ENCODE assay signal across 8 cellular contexts in the genomic region with DNA sequence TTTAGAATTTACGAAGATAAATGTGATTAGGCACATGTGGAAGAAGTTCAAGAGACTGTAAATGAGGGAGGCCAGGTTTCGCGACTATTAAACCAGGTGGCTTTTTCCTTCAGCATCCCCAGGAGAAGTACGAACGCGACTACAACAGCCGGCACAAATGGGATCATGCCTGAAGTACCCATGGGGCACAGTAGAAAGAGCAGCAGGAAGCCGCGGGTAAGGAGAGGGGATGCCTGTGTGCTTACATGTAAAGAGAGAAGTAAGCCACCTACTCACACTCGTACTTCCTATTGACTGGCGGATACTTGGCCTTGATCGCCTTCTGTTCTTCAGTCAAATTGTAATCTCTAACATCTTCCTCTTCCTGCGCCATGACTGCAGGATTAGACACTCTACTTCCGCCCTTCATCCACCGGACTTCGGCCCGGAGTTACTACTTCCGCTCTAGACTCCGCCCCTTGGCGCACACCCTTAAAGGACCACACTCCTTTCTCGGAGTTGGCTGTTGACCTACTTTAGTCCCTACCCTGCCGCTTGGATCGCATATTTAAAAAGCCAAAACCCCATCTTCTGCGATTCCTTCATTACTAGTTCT. TPM values are rescaled to one million over a fixed set of nuclear protein-coding genes. Genes with fewer than 3 reads are reported as not detected.
DNase-seq lines count a peak whose midpoint lies in the region; TF ChIP-seq lines count a peak whose summit lies in the region.

A gene (minus strand): TSS at position 394 of the 595 bp plus-strand sequence. CDS start 21 bp downstream, at position 373.

- no peak for TF ChIP-seq RAD21 in neural cell (conservative IDR thresholded peaks at IDR 0.05)

- H3K27ac ChIP-seq in neural cell (ENCODE audit: low read length): peak within 1 kb of the TSS; percentile 100
- peak within 1 kb of the TSS; percentile 96 to 100 (median 99) for H3K27ac ChIP-seq in stomach

- H3K4me1 ChIP-seq in stomach: peaks cover 45 to 69% (median 59%) of the 10 kb centered on the region in 4 donors

- H3F3A ChIP-seq in neural cell (ENCODE audit: insufficient read depth, low read length, poor library complexity, severe bottlenecking): peaks cover 4% of the 10 kb centered on the region

- H3K36me3 ChIP-seq in MG63 (peaks cover 40% of the 10 kb centered on the region), neural cell (ENCODE audit: insufficient read depth, low read length) (no peaks in the 10 kb centered on the region), stomach (peaks cover 0 to 35% (median 22%) of the 10 kb centered on the region in 4 donors)

- DNase-seq in EH (ENCODE audit: low read depth) (peak; percentile 96), H4 (ENCODE audit: low spot score) (peak; percentile 94), MG63 (peak; percentile 93), SHP77 treated with DMSO at 0.1 percent for 48 hours (lab: John Stamatoyannopoulos, UW) (peak; percentile 82), fibroblast of villous mesenchyme (ENCODE audit: low read depth) (peak; percentile 94), stomach (peak; percentile 94)
- peak; percentile 95 for DNase-seq in activated effector memory CD4-positive, alpha-beta T cell treated with anti-CD3 and anti-CD28 coated beads, Interleukin-2, amount 50 U/mL, for 16 hours

- no peak for TF ChIP-seq EP300 in neural cell (conservative IDR thresholded peaks at IDR 0.05; ENCODE audit: poor library complexity, severe bottlenecking)
- TF ChIP-seq EP300 in stomach (IDR thresholded peaks at IDR 0.05): no peak

- H2AFZ ChIP-seq in neural cell (ENCODE audit: low read depth, low read length): peak within 1 kb of the TSS; percentile 86

- H3K4me3 ChIP-seq in MG63 (peak within 1 kb of the TSS; percentile 89), fibroblast of villous mesenchyme (ENCODE audit: low read depth, low read length) (peak within 1 kb of the TSS; percentile 92), neural cell (ENCODE audit: low read length) (peak within 1 kb of the TSS; percentile 74), stomach (peak within 1 kb of the TSS; percentile 62 to 86 (median 70))

- TF ChIP-seq CTCF in fibroblast of villous mesenchyme (IDR thresholded peaks at IDR 0.05; ENCODE audit: insufficient read depth, low read depth, low read length): no peak
- no peak for TF ChIP-seq CTCF in neural cell (IDR thresholded peaks at IDR 0.05; ENCODE audit: poor library complexity, severe bottlenecking)
- no peak for TF ChIP-seq CTCF in stomach (IDR thresholded peaks at IDR 0.05)

- peak in 1 of 4 donors; percentile 29 for TF ChIP-seq POLR2A in stomach (IDR thresholded peaks at IDR 0.05)

- H3K9me3 ChIP-seq in MG63: no peaks in the 10 kb centered on the region
- H3K9me3 ChIP-seq in neural cell (ENCODE audit: low read length): no peaks in the 10 kb centered on the region
- no peaks in the 10 kb centered on the region for H3K9me3 ChIP-seq in stomach

- no peaks in the 10 kb centered on the region for H3K9me2 ChIP-seq in neural cell (ENCODE audit: insufficient read depth, low read length)

- no peaks in the 10 kb centered on the region for H4K20me1 ChIP-seq in neural cell (ENCODE audit: insufficient read depth)

- H3K4me2 ChIP-seq in neural cell (ENCODE audit: low read length): peak within 1 kb of the TSS; percentile 87

- H3K79me2 ChIP-seq in neural cell (replicated peaks; ENCODE audit: insufficient read depth, low read length): peaks cover 69% of the 10 kb centered on the region

- 1% methylated on average over 24 of the region's 24 CpGs for WGBS in stomach, 5 donors

- intact Hi-C loops in stomach (cut with DNase I; ENCODE audit: low total_unique reads): no loop called here

- H3K27me3 ChIP-seq in MG63 (no peaks in the 10 kb centered on the region), neural cell (ENCODE audit: insufficient read depth, low read depth, low read length) (no peaks in the 10 kb centered on the region), stomach (no peaks in the 10 kb centered on the region)

- H3K9ac ChIP-seq in neural cell (ENCODE audit: low read length): peak within 1 kb of the TSS; percentile 98

TF ChIP-seq in neural cell, 6 proteins besides CTCF, POLR2A, EP300 and RAD21:
- peak; percentile 93 for TF ChIP-seq MXI1 (conservative IDR thresholded peaks at IDR 0.05; ENCODE audit: poor library complexity, severe bottlenecking)
- TF ChIP-seq, protein P1, sequence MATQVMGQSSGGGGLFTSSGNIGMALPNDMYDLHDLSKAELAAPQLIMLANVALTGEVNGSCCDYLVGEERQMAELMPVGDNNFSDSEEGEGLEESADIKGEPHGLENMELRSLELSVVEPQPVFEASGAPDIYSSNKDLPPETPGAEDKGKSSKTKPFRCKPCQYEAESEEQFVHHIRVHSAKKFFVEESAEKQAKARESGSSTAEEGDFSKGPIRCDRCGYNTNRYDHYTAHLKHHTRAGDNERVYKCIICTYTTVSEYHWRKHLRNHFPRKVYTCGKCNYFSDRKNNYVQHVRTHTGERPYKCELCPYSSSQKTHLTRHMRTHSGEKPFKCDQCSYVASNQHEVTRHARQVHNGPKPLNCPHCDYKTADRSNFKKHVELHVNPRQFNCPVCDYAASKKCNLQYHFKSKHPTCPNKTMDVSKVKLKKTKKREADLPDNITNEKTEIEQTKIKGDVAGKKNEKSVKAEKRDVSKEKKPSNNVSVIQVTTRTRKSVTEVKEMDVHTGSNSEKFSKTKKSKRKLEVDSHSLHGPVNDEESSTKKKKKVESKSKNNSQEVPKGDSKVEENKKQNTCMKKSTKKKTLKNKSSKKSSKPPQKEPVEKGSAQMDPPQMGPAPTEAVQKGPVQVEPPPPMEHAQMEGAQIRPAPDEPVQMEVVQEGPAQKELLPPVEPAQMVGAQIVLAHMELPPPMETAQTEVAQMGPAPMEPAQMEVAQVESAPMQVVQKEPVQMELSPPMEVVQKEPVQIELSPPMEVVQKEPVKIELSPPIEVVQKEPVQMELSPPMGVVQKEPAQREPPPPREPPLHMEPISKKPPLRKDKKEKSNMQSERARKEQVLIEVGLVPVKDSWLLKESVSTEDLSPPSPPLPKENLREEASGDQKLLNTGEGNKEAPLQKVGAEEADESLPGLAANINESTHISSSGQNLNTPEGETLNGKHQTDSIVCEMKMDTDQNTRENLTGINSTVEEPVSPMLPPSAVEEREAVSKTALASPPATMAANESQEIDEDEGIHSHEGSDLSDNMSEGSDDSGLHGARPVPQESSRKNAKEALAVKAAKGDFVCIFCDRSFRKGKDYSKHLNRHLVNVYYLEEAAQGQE (IDR thresholded peaks at IDR 0.05; ENCODE audit: borderline replicate concordance): peak; percentile 80
- TF ChIP-seq EZH2 (IDR thresholded peaks at IDR 0.05; ENCODE audit: borderline replicate concordance, insufficient read depth, low read length, poor library complexity, severe bottlenecking): no peak
- TF ChIP-seq POLR2AphosphoS5 (IDR thresholded peaks at IDR 0.05): peak; percentile 85
- TF ChIP-seq TAF1 (IDR thresholded peaks at IDR 0.05; ENCODE audit: low read depth): peak; percentile 44
- TF ChIP-seq SMC3 (conservative IDR thresholded peaks at IDR 0.05; ENCODE audit: poor library complexity): peak; percentile 25

RNA-seq across cellular contexts. Expression of the gene that starts here (rescaled TPM):
- total RNA-seq in H4 (2014; rRNA removed; shearing (Covaris generic)): 101 and 102 TPM in 2 replicates
- total RNA-seq in MG63 (2014; rRNA removed; shearing (Covaris generic); ENCODE audit: low replicate concordance): 47.2 and 95.1 TPM in 2 replicates
- total RNA-seq in fibroblast of villous mesenchyme (34.5 and 44.5 TPM in 2 replicates), stomach (100 to 1,000 TPM in 1 of 5 donors, 10 to 100 TPM in 4; 10.4 to 151 (median 26.3) TPM)
- polyA plus RNA-seq in neural cell (84.1 and 96.7 TPM in 2 replicates), stomach (10 to 100 TPM; 55.0 to 88.6 (median 65.9) TPM)
- 42.4 and 56.5 TPM in 2 replicates for polyA minus RNA-seq in neural cell

Comparison
In these comparisons a context has a peak if more than half of its experiments do, and no peak if none do; other contexts are left out.
1. Peak in every context shown above with its lines: DNase-seq, H3K4me3 ChIP-seq and H3K27ac ChIP-seq.